Comparison of ENCODE assay signal across 1 cellular context in the genomic region with DNA sequence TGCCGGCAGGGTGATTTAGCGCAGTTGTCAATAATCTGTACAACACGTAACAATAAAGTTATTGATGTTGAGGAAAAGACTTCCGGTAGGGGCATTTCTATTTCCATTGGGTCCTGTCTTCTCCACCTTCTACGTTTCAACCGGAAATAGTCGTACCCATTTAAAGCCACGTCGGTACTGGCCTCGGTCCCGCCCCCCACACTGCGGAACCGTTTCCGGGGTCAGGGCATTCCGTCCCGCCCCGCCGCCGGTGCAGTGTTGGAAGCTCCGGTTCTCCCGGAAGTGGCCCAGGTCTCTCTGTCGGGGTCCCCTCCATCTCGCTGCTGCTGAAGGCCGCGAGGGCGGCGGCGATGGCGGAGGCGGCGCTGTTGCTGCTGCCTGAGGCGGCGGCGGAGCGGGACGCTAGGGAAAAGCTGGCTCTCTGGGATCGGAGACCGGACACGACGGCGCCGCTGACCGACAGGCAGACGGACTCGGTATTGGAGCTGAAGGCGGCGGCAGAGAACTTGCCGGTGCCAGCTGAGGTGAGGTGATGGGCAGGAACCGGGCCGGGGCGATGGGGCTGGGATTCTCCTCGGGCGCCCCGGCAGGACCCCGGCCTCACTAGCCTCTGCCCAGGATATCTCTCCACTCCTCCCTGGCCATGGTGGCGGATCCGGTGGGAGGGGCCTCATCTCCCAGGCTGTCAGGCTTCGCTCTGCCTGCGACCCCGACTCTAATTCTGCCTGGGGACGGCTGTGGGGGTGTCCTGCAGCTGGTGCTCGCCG.
TF ChIP-seq lines count a peak whose summit lies in the region.

A gene with protein sequence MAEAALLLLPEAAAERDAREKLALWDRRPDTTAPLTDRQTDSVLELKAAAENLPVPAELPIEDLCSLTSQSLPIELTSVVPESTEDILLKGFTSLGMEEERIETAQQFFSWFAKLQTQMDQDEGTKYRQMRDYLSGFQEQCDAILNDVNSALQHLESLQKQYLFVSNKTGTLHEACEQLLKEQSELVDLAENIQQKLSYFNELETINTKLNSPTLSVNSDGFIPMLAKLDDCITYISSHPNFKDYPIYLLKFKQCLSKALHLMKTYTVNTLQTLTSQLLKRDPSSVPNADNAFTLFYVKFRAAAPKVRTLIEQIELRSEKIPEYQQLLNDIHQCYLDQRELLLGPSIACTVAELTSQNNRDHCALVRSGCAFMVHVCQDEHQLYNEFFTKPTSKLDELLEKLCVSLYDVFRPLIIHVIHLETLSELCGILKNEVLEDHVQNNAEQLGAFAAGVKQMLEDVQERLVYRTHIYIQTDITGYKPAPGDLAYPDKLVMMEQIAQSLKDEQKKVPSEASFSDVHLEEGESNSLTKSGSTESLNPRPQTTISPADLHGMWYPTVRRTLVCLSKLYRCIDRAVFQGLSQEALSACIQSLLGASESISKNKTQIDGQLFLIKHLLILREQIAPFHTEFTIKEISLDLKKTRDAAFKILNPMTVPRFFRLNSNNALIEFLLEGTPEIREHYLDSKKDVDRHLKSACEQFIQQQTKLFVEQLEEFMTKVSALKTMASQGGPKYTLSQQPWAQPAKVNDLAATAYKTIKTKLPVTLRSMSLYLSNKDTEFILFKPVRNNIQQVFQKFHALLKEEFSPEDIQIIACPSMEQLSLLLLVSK (plus strand): TSS at position 253 of the 767 bp plus-strand sequence. CDS start 98 bp downstream, at position 351.

TF ChIP-seq in K562, 482 proteins besides CTCF, POLR2A, EP300 and RAD21 (continued from another document and continues in another):
- TF ChIP-seq, protein P1, sequence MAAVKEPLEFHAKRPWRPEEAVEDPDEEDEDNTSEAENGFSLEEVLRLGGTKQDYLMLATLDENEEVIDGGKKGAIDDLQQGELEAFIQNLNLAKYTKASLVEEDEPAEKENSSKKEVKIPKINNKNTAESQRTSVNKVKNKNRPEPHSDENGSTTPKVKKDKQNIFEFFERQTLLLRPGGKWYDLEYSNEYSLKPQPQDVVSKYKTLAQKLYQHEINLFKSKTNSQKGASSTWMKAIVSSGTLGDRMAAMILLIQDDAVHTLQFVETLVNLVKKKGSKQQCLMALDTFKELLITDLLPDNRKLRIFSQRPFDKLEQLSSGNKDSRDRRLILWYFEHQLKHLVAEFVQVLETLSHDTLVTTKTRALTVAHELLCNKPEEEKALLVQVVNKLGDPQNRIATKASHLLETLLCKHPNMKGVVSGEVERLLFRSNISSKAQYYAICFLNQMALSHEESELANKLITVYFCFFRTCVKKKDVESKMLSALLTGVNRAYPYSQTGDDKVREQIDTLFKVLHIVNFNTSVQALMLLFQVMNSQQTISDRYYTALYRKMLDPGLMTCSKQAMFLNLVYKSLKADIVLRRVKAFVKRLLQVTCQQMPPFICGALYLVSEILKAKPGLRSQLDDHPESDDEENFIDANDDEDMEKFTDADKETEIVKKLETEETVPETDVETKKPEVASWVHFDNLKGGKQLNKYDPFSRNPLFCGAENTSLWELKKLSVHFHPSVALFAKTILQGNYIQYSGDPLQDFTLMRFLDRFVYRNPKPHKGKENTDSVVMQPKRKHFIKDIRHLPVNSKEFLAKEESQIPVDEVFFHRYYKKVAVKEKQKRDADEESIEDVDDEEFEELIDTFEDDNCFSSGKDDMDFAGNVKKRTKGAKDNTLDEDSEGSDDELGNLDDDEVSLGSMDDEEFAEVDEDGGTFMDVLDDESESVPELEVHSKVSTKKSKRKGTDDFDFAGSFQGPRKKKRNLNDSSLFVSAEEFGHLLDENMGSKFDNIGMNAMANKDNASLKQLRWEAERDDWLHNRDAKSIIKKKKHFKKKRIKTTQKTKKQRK (IDR thresholded peaks at IDR 0.05; ENCODE audit: borderline replicate concordance, low read depth, low read length) = no peak
- no peak for TF ChIP-seq ARNT (IDR thresholded peaks at IDR 0.05)
- TF ChIP-seq, protein P2, sequence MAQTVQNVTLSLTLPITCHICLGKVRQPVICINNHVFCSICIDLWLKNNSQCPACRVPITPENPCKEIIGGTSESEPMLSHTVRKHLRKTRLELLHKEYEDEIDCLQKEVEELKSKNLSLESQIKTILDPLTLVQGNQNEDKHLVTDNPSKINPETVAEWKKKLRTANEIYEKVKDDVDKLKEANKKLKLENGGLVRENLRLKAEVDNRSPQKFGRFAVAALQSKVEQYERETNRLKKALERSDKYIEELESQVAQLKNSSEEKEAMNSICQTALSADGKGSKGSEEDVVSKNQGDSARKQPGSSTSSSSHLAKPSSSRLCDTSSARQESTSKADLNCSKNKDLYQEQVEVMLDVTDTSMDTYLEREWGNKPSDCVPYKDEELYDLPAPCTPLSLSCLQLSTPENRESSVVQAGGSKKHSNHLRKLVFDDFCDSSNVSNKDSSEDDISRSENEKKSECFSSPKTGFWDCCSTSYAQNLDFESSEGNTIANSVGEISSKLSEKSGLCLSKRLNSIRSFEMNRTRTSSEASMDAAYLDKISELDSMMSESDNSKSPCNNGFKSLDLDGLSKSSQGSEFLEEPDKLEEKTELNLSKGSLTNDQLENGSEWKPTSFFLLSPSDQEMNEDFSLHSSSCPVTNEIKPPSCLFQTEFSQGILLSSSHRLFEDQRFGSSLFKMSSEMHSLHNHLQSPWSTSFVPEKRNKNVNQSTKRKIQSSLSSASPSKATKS (CRISPR knock-in tag; IDR thresholded peaks at IDR 0.05) = no peak
- TF ChIP-seq ZC3H11A (IDR thresholded peaks at IDR 0.05; ENCODE audit: low read depth, low read length) = no peak
- TF ChIP-seq PCBP1 (IDR thresholded peaks at IDR 0.05; ENCODE audit: low read depth, low read length, poor library complexity, severe bottlenecking) = no peak
- no peak for TF ChIP-seq PCBP2 (IDR thresholded peaks at IDR 0.05; ENCODE audit: low read depth, low read length, poor library complexity, severe bottlenecking)
- TF ChIP-seq, protein P3, sequence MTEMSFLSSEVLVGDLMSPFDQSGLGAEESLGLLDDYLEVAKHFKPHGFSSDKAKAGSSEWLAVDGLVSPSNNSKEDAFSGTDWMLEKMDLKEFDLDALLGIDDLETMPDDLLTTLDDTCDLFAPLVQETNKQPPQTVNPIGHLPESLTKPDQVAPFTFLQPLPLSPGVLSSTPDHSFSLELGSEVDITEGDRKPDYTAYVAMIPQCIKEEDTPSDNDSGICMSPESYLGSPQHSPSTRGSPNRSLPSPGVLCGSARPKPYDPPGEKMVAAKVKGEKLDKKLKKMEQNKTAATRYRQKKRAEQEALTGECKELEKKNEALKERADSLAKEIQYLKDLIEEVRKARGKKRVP (CRISPR knock-in tag; IDR thresholded peaks at IDR 0.05) = no peak
- TF ChIP-seq TFAM (CRISPR knock-in tag; conservative IDR thresholded peaks at IDR 0.05) = no peak
- TF ChIP-seq CBFB (CRISPR knock-in tag; IDR thresholded peaks at IDR 0.05) = no peak
- TF ChIP-seq, protein P4, sequence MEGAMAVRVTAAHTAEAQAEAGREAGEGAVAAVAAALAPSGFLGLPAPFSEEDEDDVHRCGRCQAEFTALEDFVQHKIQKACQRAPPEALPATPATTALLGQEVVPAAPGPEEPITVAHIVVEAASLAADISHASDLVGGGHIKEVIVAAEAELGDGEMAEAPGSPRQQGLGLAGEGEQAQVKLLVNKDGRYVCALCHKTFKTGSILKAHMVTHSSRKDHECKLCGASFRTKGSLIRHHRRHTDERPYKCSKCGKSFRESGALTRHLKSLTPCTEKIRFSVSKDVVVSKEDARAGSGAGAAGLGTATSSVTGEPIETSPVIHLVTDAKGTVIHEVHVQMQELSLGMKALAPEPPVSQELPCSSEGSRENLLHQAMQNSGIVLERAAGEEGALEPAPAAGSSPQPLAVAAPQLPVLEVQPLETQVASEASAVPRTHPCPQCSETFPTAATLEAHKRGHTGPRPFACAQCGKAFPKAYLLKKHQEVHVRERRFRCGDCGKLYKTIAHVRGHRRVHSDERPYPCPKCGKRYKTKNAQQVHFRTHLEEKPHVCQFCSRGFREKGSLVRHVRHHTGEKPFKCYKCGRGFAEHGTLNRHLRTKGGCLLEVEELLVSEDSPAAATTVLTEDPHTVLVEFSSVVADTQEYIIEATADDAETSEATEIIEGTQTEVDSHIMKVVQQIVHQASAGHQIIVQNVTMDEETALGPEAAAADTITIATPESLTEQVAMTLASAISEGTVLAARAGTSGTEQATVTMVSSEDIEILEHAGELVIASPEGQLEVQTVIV (CRISPR knock-in tag; IDR thresholded peaks at IDR 0.05; ENCODE audit: borderline replicate concordance) = no peak
- TF ChIP-seq, protein P5, sequence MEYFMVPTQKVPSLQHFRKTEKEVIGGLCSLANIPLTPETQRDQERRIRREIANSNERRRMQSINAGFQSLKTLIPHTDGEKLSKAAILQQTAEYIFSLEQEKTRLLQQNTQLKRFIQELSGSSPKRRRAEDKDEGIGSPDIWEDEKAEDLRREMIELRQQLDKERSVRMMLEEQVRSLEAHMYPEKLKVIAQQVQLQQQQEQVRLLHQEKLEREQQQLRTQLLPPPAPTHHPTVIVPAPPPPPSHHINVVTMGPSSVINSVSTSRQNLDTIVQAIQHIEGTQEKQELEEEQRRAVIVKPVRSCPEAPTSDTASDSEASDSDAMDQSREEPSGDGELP (CRISPR knock-in tag; IDR thresholded peaks at IDR 0.05; ENCODE audit: borderline replicate concordance) = peak; percentile 67
- 0 out of 2 replicates have a peak, but pooled peaks have one; percentile 13 for TF ChIP-seq ESRRA (IDR thresholded peaks at IDR 0.05; ENCODE audit: borderline replicate concordance, low read depth)
- TF ChIP-seq SMC3 (conservative IDR thresholded peaks at IDR 0.05; ENCODE audit: insufficient read depth, low read depth, low read length) = no peak
- TF ChIP-seq, protein P6, sequence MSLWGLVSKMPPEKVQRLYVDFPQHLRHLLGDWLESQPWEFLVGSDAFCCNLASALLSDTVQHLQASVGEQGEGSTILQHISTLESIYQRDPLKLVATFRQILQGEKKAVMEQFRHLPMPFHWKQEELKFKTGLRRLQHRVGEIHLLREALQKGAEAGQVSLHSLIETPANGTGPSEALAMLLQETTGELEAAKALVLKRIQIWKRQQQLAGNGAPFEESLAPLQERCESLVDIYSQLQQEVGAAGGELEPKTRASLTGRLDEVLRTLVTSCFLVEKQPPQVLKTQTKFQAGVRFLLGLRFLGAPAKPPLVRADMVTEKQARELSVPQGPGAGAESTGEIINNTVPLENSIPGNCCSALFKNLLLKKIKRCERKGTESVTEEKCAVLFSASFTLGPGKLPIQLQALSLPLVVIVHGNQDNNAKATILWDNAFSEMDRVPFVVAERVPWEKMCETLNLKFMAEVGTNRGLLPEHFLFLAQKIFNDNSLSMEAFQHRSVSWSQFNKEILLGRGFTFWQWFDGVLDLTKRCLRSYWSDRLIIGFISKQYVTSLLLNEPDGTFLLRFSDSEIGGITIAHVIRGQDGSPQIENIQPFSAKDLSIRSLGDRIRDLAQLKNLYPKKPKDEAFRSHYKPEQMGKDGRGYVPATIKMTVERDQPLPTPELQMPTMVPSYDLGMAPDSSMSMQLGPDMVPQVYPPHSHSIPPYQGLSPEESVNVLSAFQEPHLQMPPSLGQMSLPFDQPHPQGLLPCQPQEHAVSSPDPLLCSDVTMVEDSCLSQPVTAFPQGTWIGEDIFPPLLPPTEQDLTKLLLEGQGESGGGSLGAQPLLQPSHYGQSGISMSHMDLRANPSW (CRISPR knock-in tag; IDR thresholded peaks at IDR 0.05) = no peak
- TF ChIP-seq TEAD2 (tag; IDR thresholded peaks at IDR 0.05) = no peak
- no peak for TF ChIP-seq ZEB2 (IDR thresholded peaks at IDR 0.05)
- peak; percentile 9; the same call in 1 of the 2 replicates for TF ChIP-seq MAFK (IDR thresholded peaks at IDR 0.05; ENCODE audit: low read length)
- no peak for TF ChIP-seq CREBBP (IDR thresholded peaks at IDR 0.05; ENCODE audit: low read depth, low read length)
- 0 out of 2 replicates have a peak, but pooled peaks have one; percentile 16 for TF ChIP-seq KLF16 (IDR thresholded peaks at IDR 0.05)
- no peak for TF ChIP-seq ZNF354B (CRISPR knock-in tag; IDR thresholded peaks at IDR 0.05)
- TF ChIP-seq ZFP30 (CRISPR knock-in tag; IDR thresholded peaks at IDR 0.05; ENCODE audit: borderline replicate concordance) = no peak
- 0 out of 2 replicates have a peak, but pooled peaks have one; percentile 30 for TF ChIP-seq FOXP1 (CRISPR knock-in tag; IDR thresholded peaks at IDR 0.05)
- TF ChIP-seq, protein P7, sequence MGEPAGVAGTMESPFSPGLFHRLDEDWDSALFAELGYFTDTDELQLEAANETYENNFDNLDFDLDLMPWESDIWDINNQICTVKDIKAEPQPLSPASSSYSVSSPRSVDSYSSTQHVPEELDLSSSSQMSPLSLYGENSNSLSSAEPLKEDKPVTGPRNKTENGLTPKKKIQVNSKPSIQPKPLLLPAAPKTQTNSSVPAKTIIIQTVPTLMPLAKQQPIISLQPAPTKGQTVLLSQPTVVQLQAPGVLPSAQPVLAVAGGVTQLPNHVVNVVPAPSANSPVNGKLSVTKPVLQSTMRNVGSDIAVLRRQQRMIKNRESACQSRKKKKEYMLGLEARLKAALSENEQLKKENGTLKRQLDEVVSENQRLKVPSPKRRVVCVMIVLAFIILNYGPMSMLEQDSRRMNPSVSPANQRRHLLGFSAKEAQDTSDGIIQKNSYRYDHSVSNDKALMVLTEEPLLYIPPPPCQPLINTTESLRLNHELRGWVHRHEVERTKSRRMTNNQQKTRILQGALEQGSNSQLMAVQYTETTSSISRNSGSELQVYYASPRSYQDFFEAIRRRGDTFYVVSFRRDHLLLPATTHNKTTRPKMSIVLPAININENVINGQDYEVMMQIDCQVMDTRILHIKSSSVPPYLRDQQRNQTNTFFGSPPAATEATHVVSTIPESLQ (CRISPR knock-in tag; IDR thresholded peaks at IDR 0.05) = 0 out of 2 replicates have a peak, but pooled peaks have one; percentile 8
- TF ChIP-seq, protein P8, sequence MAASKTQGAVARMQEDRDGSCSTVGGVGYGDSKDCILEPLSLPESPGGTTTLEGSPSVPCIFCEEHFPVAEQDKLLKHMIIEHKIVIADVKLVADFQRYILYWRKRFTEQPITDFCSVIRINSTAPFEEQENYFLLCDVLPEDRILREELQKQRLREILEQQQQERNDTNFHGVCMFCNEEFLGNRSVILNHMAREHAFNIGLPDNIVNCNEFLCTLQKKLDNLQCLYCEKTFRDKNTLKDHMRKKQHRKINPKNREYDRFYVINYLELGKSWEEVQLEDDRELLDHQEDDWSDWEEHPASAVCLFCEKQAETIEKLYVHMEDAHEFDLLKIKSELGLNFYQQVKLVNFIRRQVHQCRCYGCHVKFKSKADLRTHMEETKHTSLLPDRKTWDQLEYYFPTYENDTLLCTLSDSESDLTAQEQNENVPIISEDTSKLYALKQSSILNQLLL (CRISPR knock-in tag; IDR thresholded peaks at IDR 0.05; ENCODE audit: borderline replicate concordance) = no peak
- no peak for TF ChIP-seq ESRRB (CRISPR knock-in tag; IDR thresholded peaks at IDR 0.05; ENCODE audit: borderline replicate concordance)
- no peak for TF ChIP-seq OTX1 (CRISPR knock-in tag; IDR thresholded peaks at IDR 0.05)
- TF ChIP-seq, protein P9, sequence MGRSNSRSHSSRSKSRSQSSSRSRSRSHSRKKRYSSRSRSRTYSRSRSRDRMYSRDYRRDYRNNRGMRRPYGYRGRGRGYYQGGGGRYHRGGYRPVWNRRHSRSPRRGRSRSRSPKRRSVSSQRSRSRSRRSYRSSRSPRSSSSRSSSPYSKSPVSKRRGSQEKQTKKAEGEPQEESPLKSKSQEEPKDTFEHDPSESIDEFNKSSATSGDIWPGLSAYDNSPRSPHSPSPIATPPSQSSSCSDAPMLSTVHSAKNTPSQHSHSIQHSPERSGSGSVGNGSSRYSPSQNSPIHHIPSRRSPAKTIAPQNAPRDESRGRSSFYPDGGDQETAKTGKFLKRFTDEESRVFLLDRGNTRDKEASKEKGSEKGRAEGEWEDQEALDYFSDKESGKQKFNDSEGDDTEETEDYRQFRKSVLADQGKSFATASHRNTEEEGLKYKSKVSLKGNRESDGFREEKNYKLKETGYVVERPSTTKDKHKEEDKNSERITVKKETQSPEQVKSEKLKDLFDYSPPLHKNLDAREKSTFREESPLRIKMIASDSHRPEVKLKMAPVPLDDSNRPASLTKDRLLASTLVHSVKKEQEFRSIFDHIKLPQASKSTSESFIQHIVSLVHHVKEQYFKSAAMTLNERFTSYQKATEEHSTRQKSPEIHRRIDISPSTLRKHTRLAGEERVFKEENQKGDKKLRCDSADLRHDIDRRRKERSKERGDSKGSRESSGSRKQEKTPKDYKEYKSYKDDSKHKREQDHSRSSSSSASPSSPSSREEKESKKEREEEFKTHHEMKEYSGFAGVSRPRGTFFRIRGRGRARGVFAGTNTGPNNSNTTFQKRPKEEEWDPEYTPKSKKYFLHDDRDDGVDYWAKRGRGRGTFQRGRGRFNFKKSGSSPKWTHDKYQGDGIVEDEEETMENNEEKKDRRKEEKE (IDR thresholded peaks at IDR 0.05; ENCODE audit: borderline replicate concordance in 1 of 2, control insufficient read depth in 1 of 2, low read depth in 2 of 2, low read length in 1 of 2) = no peak
